ENCODE assay signal across 1 cellular context in genomic region chr11:44877908-44878459, GRCh38.
TF ChIP-seq lines count a peak whose summit lies in the region.

No MANE protein-coding gene starts in this region.

TF ChIP-seq in WTC11, 78 proteins besides CTCF, POLR2A, EP300 and RAD21 (continued from another document):
- no peak for TF ChIP-seq STAT6 (CRISPR knock-in tag; conservative IDR thresholded peaks at IDR 0.05; ENCODE audit: low read depth)
